In genomic region chr17:43019418-43019817, GRCh38 we compare ENCODE assay signal across 9 cellular contexts. TPM values are rescaled to one million over a fixed set of nuclear protein-coding genes. Genes with fewer than 3 reads are reported as not detected.
DNase-seq lines count a peak whose midpoint lies in the region; ATAC-seq, FAIRE-seq and TF ChIP-seq lines count a peak whose summit lies in the region.
"Had no signal": no experiment of that assay in that cellular context is flagged by ENCODE, and none has a peak within 500 bp of the region (broad histone marks: within the 10 kb centered on the region; RNA-seq: fewer than 3 reads in every experiment).

No MANE protein-coding gene starts in this region.

- no peak for TF ChIP-seq CTCF in HEK293 (tag by site-specific recombination; IDR thresholded peaks at IDR 0.05)
- no peak for TF ChIP-seq CTCF in kidney (IDR thresholded peaks at IDR 0.05; ENCODE audit: borderline replicate concordance, extremely low read depth, insufficient read depth)

- H3K27ac Mint-ChIP-seq in stimulated activated memory B cell treated with anti-CD40 and anti-IgM and Interleukin-4, amounts not matched to agents 10 μg/mL and 1 μg/mL and 100 μg/mL, for 72 hours = peak overlapping the region; percentile 18
- H3K27ac Mint-ChIP-seq: activated CD4-positive, alpha-beta T cell treated with anti-CD3 and anti-CD28 coated beads for 36 hours had no signal

- ATAC-seq in stimulated activated memory B cell treated with anti-CD40 and anti-IgM and Interleukin-4, amounts not matched to agents 10 μg/mL and 1 μg/mL and 100 μg/mL, for 72 hours = no peak
- ATAC-seq in HG03378 (IDR thresholded peaks at IDR 0.05; ENCODE audit: unreplicated experiment) = no peak
- ATAC-seq: activated CD4-positive, alpha-beta T cell treated with anti-CD3 and anti-CD28 coated beads for 36 hours had no signal

- POLR2A ChIA-PET in HEK293 (lab: Yijun Ruan, JAX) = interaction anchor here (0.6 to 1.6 kb wide), 3 partner anchors 9 to 21 kb away, joined by 3 to 7 read pairs (median 3); partner anchors contain the start of gene RPL27

- H3K36me3 ChIP-seq in HEK293 (ENCODE audit: control insufficient read depth in 2 of 2, insufficient read depth in 1 of 2, low read length in 2 of 2) (peaks cover 0 to 39% of the 10 kb centered on the region in 2 experiments; a peak in 2 of 3 replicates), kidney (ENCODE audit: control insufficient read depth in 1 of 2, insufficient read depth in 2 of 2, low read length in 2 of 2) (peaks cover 0 to 1% of the 10 kb centered on the region in 2 donors)

- DNase-seq in kidney (peak; percentile 26), Kasumi-1 (lab: John Stamatoyannopoulos, UW) (no peak), KBM-7 (no peak)
- DNase-seq: activated CD4-positive, alpha-beta T cell treated with anti-CD3 and anti-CD28 coated beads for 36 hours; NCI-H2171 treated with DMSO at 0.1 percent for 48 hours had no signal

- H3K36me3 Mint-ChIP-seq in stimulated activated memory B cell treated with anti-CD40 and anti-IgM and Interleukin-4, amounts not matched to agents 10 μg/mL and 1 μg/mL and 100 μg/mL, for 72 hours = peaks cover 12% of the 10 kb centered on the region

- H3K27ac ChIP-seq in HEK293 (ENCODE audit: extremely low read depth, low read depth, low read length) (no peak overlapping the region), adipose tissue (ENCODE audit: low read depth, low read length) (peak overlapping the region; percentile 2), kidney (ENCODE audit: low read depth in 2 of 2, low read length in 2 of 2) (peak overlapping the region; percentile 6 to 29)

- H3K4me1 ChIP-seq in HEK293 (ENCODE audit: control insufficient read depth, insufficient read depth, low read length) (peaks cover 12% of the 10 kb centered on the region), kidney (ENCODE audit: control insufficient read depth in 1 of 2, insufficient read depth in 1 of 2, low read depth in 1 of 2, low read length in 2 of 2) (peaks cover 0 to 17% of the 10 kb centered on the region in 2 donors)

- H3K4me3 ChIP-seq in HEK293 (ENCODE audit: low read depth, low read length) (no peak overlapping the region), kidney (ENCODE audit: low read length in 2 of 2) (no peak overlapping the region)

- FAIRE-seq in kidney (lab: Jason Lieb, UNC) = no peak

- 16 to 58% (median 22%) methylated on average over 7 of the region's 7 CpGs for WGBS in adipose tissue, 3 donors

- no peak overlapping the region for H3K4me3 Mint-ChIP-seq in stimulated activated memory B cell treated with anti-CD40 and anti-IgM and Interleukin-4, amounts not matched to agents 10 μg/mL and 1 μg/mL and 100 μg/mL, for 72 hours
- H3K4me3 Mint-ChIP-seq: activated CD4-positive, alpha-beta T cell treated with anti-CD3 and anti-CD28 coated beads for 36 hours had no signal

- in situ Hi-C loops in KBM-7 (cut with MboI; ENCODE audit: low pct_unique_long_range_greater_than_20kb, low sequenced_read_pairs) = loop anchor here (10.0 to 25.0 kb wide), 2 partner anchors 65 to 343 kb away; no protein-coding TSS in a partner anchor

- no peaks in the 10 kb centered on the region for H3K9me3 ChIP-seq in HEK293 (ENCODE audit: control insufficient read depth, insufficient read depth, low read depth, low read length)
- no peaks in the 10 kb centered on the region for H3K9me3 ChIP-seq in kidney (ENCODE audit: control insufficient read depth in 1 of 2, low read length in 2 of 2)

- intact Hi-C loops in kidney (cut with DNase I) = no loop called here

- no peaks in the 10 kb centered on the region for H3K9me3 Mint-ChIP-seq in stimulated activated memory B cell treated with anti-CD40 and anti-IgM and Interleukin-4, amounts not matched to agents 10 μg/mL and 1 μg/mL and 100 μg/mL, for 72 hours

- no peaks in the 10 kb centered on the region for H3K27me3 Mint-ChIP-seq in stimulated activated memory B cell treated with anti-CD40 and anti-IgM and Interleukin-4, amounts not matched to agents 10 μg/mL and 1 μg/mL and 100 μg/mL, for 72 hours
- H3K27me3 Mint-ChIP-seq: activated CD4-positive, alpha-beta T cell treated with anti-CD3 and anti-CD28 coated beads for 36 hours had no signal

- H3K9ac ChIP-seq in kidney (ENCODE audit: low read length in 2 of 2) = no peak overlapping the region

- peaks cover 19% of the 10 kb centered on the region for H3K4me1 Mint-ChIP-seq in stimulated activated memory B cell treated with anti-CD40 and anti-IgM and Interleukin-4, amounts not matched to agents 10 μg/mL and 1 μg/mL and 100 μg/mL, for 72 hours

- CTCF ChIA-PET in HEK293 (lab: Yijun Ruan, JAX) = interaction anchor here (1.0 to 1.1 kb wide), 2 partner anchors 21 to 464 kb away, joined by 3 to 4 read pairs; partner anchors contain the start of genes DHX8 and RPL27

TF ChIP-seq in HEK293, 187 proteins besides CTCF, POLR2A, EP300 and RAD21 (continues in another document):
- no peak for TF ChIP-seq ZBTB26 (tag by site-specific recombination; optimal IDR thresholded peaks at IDR 0.05)
- TF ChIP-seq KLF17 (tag by site-specific recombination; IDR thresholded peaks at IDR 0.05) = 0 out of 2 replicates have a peak, but pooled peaks have one; percentile 25
- TF ChIP-seq ZNF555 (tag by site-specific recombination; conservative IDR thresholded peaks at IDR 0.05) = no peak
- TF ChIP-seq ZNF24 (tag by site-specific recombination; IDR thresholded peaks at IDR 0.05) = no peak
- no peak for TF ChIP-seq ZNF423 (tag by site-specific recombination; IDR thresholded peaks at IDR 0.05)
- no peak for TF ChIP-seq ZBTB44 (tag by site-specific recombination; IDR thresholded peaks at IDR 0.05)

RNA-seq across cellular contexts. Expression of gene VAT1, which starts 2.8 kb away (rescaled TPM):
- polyA plus RNA-seq in adipose tissue = 100 to 1,000 TPM in 2 of 3 donors, 10 to 100 TPM in 1; 50.8 to 200 (median 118) TPM
- total RNA-seq in kidney = 133 TPM
- 119 TPM for polyA plus RNA-seq in kidney (ENCODE audit: insufficient read depth, low read depth, low replicate concordance)

RNA-seq across cellular contexts. Expression of gene RND2, which starts 5.6 kb away (rescaled TPM):
- 1 to 10 TPM in 1 of 3 donors, under 1 TPM in 2; 0.22 to 1.8 (median 0.28) TPM for polyA plus RNA-seq in adipose tissue
- 0.63 TPM for total RNA-seq in kidney
- 2.3 TPM for polyA plus RNA-seq in kidney (ENCODE audit: insufficient read depth, low read depth, low replicate concordance)

RNA-seq across cellular contexts. Expression of gene IFI35, which starts 12.8 kb away (rescaled TPM):
- polyA plus RNA-seq in adipose tissue (10 to 100 TPM; 11.4 to 56.8 (median 34.1) TPM), kidney (ENCODE audit: insufficient read depth, low read depth, low replicate concordance) (58.6 TPM)
- total RNA-seq in kidney = 41.4 TPM

RNA-seq across cellular contexts. Expression of gene RPL27, which starts 21.2 kb away (rescaled TPM):
- 1,000 to 10,000 TPM; 1,783 to 4,377 (median 3,127) TPM for polyA plus RNA-seq in adipose tissue
- total RNA-seq in kidney = 759 TPM
- 1,823 TPM for polyA plus RNA-seq in kidney (ENCODE audit: insufficient read depth, low read depth, low replicate concordance)

RNA-seq across cellular contexts. Expression of gene RUNDC1, which starts 39.1 kb away (rescaled TPM):
- 1 to 10 TPM; 4.3 to 5.6 (median 4.6) TPM for polyA plus RNA-seq in adipose tissue
- total RNA-seq in kidney = 19.5 TPM
- polyA plus RNA-seq in kidney (ENCODE audit: insufficient read depth, low read depth, low replicate concordance) = 10.1 TPM
